In the genomic region with DNA sequence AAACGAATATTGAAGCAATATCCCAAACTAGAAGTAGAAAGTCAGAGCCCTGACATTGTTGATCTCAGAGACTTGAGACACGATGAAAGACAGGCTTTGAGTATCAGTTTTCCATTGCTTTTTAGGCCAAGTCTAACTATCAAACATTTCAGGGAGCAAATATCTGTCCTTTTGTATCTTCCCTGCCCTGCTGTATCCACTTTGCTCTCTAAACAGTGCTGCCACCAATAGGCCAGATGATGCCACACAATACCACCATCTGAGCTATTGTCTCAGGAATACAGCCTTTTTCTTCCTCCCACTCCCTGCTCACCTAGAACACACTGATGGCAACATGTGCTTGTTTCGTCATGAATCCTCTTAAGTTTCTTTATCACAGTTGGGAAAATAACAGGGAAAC, we compare ENCODE assay signal across 9 cellular contexts.
DNase-seq lines count a peak whose midpoint lies in the region; ATAC-seq and TF ChIP-seq lines count a peak whose summit lies in the region.
"Had no signal": no experiment of that assay in that cellular context is flagged by ENCODE, and none has a peak within 500 bp of the region (broad histone marks: within the 10 kb centered on the region; RNA-seq: fewer than 3 reads in every experiment).

No MANE protein-coding gene starts in this region.

- H3K4me1 Mint-ChIP-seq in HFFc6 (ENCODE audit: low read depth) = no peaks in the 10 kb centered on the region
- H3K4me1 Mint-ChIP-seq in activated CD8-positive, alpha-beta T cell treated with anti-CD3 and anti-CD28 coated beads, Interleukin-2, amount 10 ng/mL, durations not matched to agents 7 days and 5 days (ENCODE audit: low read depth) = no peaks in the 10 kb centered on the region

- peaks cover 2% of the 10 kb centered on the region; the same call in 1 of the 2 replicates for H3K27me3 Mint-ChIP-seq in HFFc6 (ENCODE audit: insufficient read depth)
- no peaks in the 10 kb centered on the region for H3K27me3 Mint-ChIP-seq in activated CD8-positive, alpha-beta T cell treated with anti-CD3 and anti-CD28 coated beads, Interleukin-2, amount 10 ng/mL, durations not matched to agents 7 days and 5 days (ENCODE audit: low read depth)

- intact Hi-C loops in posterior vena cava (cut with DNase I) = no loop called here

- peak; percentile 35 for DNase-seq in D341Med (ENCODE audit: low spot score)
- DNase-seq in HFFc6 = peak; percentile 9
- DNase-seq in SHP77 (lab: John Stamatoyannopoulos, UW) = peak; percentile 40 to 49
- peak; percentile 25 for DNase-seq in kidney tubule cell (ENCODE audit: low spot score)
- no peak for DNase-seq in posterior vena cava (ENCODE audit: low spot score)
- no peak for DNase-seq in activated CD4-positive, alpha-beta T cell treated with anti-CD3 and anti-CD28 coated beads, Interleukin-2, amount 50 U/mL, for 48 hours
- no peak for DNase-seq in activated CD8-positive, alpha-beta T cell treated with anti-CD3 and anti-CD28 coated beads, Interleukin-2, amount 10 ng/mL, durations not matched to agents 7 days and 5 days

- no peak overlapping the region for H3K4me3 Mint-ChIP-seq in HFFc6
- H3K4me3 Mint-ChIP-seq in activated CD8-positive, alpha-beta T cell treated with anti-CD3 and anti-CD28 coated beads, Interleukin-2, amount 10 ng/mL, durations not matched to agents 7 days and 5 days = no peak overlapping the region

- peak; percentile 63 for TF ChIP-seq CTCF in HFFc6 (IDR thresholded peaks at IDR 0.05)

- POLR2A ChIA-PET in activated CD8-positive, alpha-beta T cell treated with anti-CD3 and anti-CD28 coated beads, Interleukin-2, amount 10 ng/mL, durations not matched to agents 7 days and 5 days (lab: Charles Lee) = no interaction called here

- H3K9me3 Mint-ChIP-seq in HFFc6 = no peaks in the 10 kb centered on the region
- H3K9me3 Mint-ChIP-seq in activated CD8-positive, alpha-beta T cell treated with anti-CD3 and anti-CD28 coated beads, Interleukin-2, amount 10 ng/mL, durations not matched to agents 7 days and 5 days (ENCODE audit: insufficient read depth) = no peaks in the 10 kb centered on the region

- H3K27ac Mint-ChIP-seq in HFFc6 = no peak overlapping the region
- H3K27ac Mint-ChIP-seq in activated CD8-positive, alpha-beta T cell treated with anti-CD3 and anti-CD28 coated beads, Interleukin-2, amount 10 ng/mL, durations not matched to agents 7 days and 5 days = no peak overlapping the region

- ATAC-seq in HG03135 (IDR thresholded peaks at IDR 0.05; ENCODE audit: unreplicated experiment) = no peak
- ATAC-seq in activated CD8-positive, alpha-beta T cell treated with anti-CD3 and anti-CD28 coated beads, Interleukin-2, amount 10 ng/mL, durations not matched to agents 7 days and 5 days = no peak
- ATAC-seq: mucosa of descending colon had no signal

- CTCF ChIA-PET in activated CD8-positive, alpha-beta T cell treated with anti-CD3 and anti-CD28 coated beads, Interleukin-2, amount 10 ng/mL, durations not matched to agents 7 days and 5 days (lab: Charles Lee) = no interaction called here

- no peaks in the 10 kb centered on the region for H3K36me3 Mint-ChIP-seq in HFFc6 (ENCODE audit: low read depth)
- no peaks in the 10 kb centered on the region for H3K36me3 Mint-ChIP-seq in activated CD8-positive, alpha-beta T cell treated with anti-CD3 and anti-CD28 coated beads, Interleukin-2, amount 10 ng/mL, durations not matched to agents 7 days and 5 days (ENCODE audit: low read depth)

Comparison
In these comparisons a context has a peak if more than half of its experiments do, and no peak if none do; other contexts are left out.
1. DNase-seq: peak in D341Med (single experiment), HFFc6 (single experiment), SHP77 (2 of 2) and kidney tubule cell (single experiment); none in posterior vena cava (single experiment), activated CD4-positive, alpha-beta T cell treated with anti-CD3 and anti-CD28 coated beads, Interleukin-2, amount 50 U/mL, for 48 hours (0 of 2) and activated CD8-positive, alpha-beta T cell treated with anti-CD3 and anti-CD28 coated beads, Interleukin-2, amount 10 ng/mL, durations not matched to agents 7 days and 5 days (single experiment).